ENCODE assay signal across 9 cellular contexts in genomic region chr7:23246540-23246939, GRCh38. TPM values are rescaled to one million over a fixed set of nuclear protein-coding genes. Genes with fewer than 3 reads are reported as not detected.
DNase-seq lines count a peak whose midpoint lies in the region; ATAC-seq, FAIRE-seq and TF ChIP-seq lines count a peak whose summit lies in the region.
"Had no signal": no experiment of that assay in that cellular context is flagged by ENCODE, and none has a peak within 500 bp of the region (broad histone marks: within the 10 kb centered on the region; RNA-seq: fewer than 3 reads in every experiment).

GPNMB (plus strand) TSS chr7:23246775; CDS start chr7:23246858, 83 bp downstream.

- no peaks in the 10 kb centered on the region for H3K9me3 ChIP-seq in K562 (replicated peaks; ENCODE audit: control insufficient read depth, insufficient read depth, low read depth, low read length)

- H3K9me3 Mint-ChIP-seq in activated CD8-positive, alpha-beta T cell treated with anti-CD3 and anti-CD28 coated beads, Interleukin-2, amount 10 ng/mL, durations not matched to agents 7 days and 5 days (ENCODE audit: insufficient read depth) = no peaks in the 10 kb centered on the region

- H3K27me3 Mint-ChIP-seq in activated CD8-positive, alpha-beta T cell treated with anti-CD3 and anti-CD28 coated beads, Interleukin-2, amount 10 ng/mL, durations not matched to agents 7 days and 5 days (ENCODE audit: low read depth) = peaks cover 55% of the 10 kb centered on the region

- no peaks in the 10 kb centered on the region for H3K36me3 Mint-ChIP-seq in activated CD8-positive, alpha-beta T cell treated with anti-CD3 and anti-CD28 coated beads, Interleukin-2, amount 10 ng/mL, durations not matched to agents 7 days and 5 days (ENCODE audit: low read depth)

- H3K4me1 Mint-ChIP-seq in activated CD8-positive, alpha-beta T cell treated with anti-CD3 and anti-CD28 coated beads, Interleukin-2, amount 10 ng/mL, durations not matched to agents 7 days and 5 days (ENCODE audit: low read depth) = peaks cover 3% of the 10 kb centered on the region

- TF ChIP-seq EP300 in K562 (IDR thresholded peaks at IDR 0.05; ENCODE audit: low read length) = no peak

- no TSS peak for BruUV-seq in K562 (replicated peaks; lab: Mats Ljungman, UMichigan)

- CTCF ChIA-PET in K562 (lab: Yijun Ruan, JAX; ENCODE audit: low intra/inter-chr PET ratio) = no interaction called here
- CTCF ChIA-PET in activated CD8-positive, alpha-beta T cell treated with anti-CD3 and anti-CD28 coated beads, Interleukin-2, amount 10 ng/mL, durations not matched to agents 7 days and 5 days (lab: Charles Lee) = interaction anchor here (0.8 to 1.4 kb wide), 2 partner anchors 26 to 28 kb away, joined by 3 to 4 read pairs; no protein-coding TSS in a partner anchor

- no peaks in the 10 kb centered on the region for H3K79me2 ChIP-seq in K562 (ENCODE audit: control insufficient read depth, insufficient read depth, low read length)

- POLR2A ChIA-PET in K562 (lab: Yijun Ruan, JAX) = interaction anchor here (0.6 to 1.1 kb wide), 4 partner anchors 9 to 419 kb away, joined by 3 read pairs; no protein-coding TSS in a partner anchor
- POLR2A ChIA-PET in activated CD8-positive, alpha-beta T cell treated with anti-CD3 and anti-CD28 coated beads, Interleukin-2, amount 10 ng/mL, durations not matched to agents 7 days and 5 days (lab: Charles Lee) = no interaction called here

- no peak for TF ChIP-seq RAD21 in K562 (CRISPR knock-in tag; conservative IDR thresholded peaks at IDR 0.05 in 1 of 2, IDR thresholded peaks at IDR 0.05 in 1 of 2)

- no peaks in the 10 kb centered on the region for H3K36me3 ChIP-seq in H7 (replicated peaks; ENCODE audit: control insufficient read depth, insufficient read depth, low read length)
- no peaks in the 10 kb centered on the region for H3K36me3 ChIP-seq in K562 (ENCODE audit: control insufficient read depth, insufficient read depth, low read length)

- no peak for TF ChIP-seq POLR2A in K562 (conservative IDR thresholded peaks at IDR 0.05)

- H3K27me3 ChIP-seq in H7 (ENCODE audit: control insufficient read depth, insufficient read depth, low read length) (peaks cover 2% of the 10 kb centered on the region; the same call in 1 of the 2 replicates), K562 (ENCODE audit: control insufficient read depth in 2 of 2, insufficient read depth in 2 of 2, low read length in 2 of 2) (peaks cover 0 to 10% of the 10 kb centered on the region in 2 experiments; a peak in 4 of 5 replicates)

- no peak for TF ChIP-seq CTCF in K562 (IDR thresholded peaks at IDR 0.05 in 2 of 3, conservative IDR thresholded peaks at IDR 0.05 in 1 of 3; ENCODE audit: insufficient read depth in 2 of 3, low read depth in 1 of 3, low read length in 3 of 3)

- H3K27ac ChIP-seq in K562 (ENCODE audit: extremely low read depth, low read depth, low read length) = no peak within 1 kb of the TSS
- H3K27ac ChIP-seq: VCaP had no signal

- H3K4me3 ChIP-seq in H7 (ENCODE audit: insufficient read depth, low read depth, low read length) (peak within 1 kb of the TSS; percentile 23; the same call in 1 of the 2 replicates), K562 (no peak within 1 kb of the TSS)

- WGBS in K562 (ENCODE audit: insufficient coverage, low coverage, missing lambda C conversion rate) = 46% methylated on average over 7 of the region's 7 CpGs

- no peak within 1 kb of the TSS for H3K27ac Mint-ChIP-seq in activated CD8-positive, alpha-beta T cell treated with anti-CD3 and anti-CD28 coated beads, Interleukin-2, amount 10 ng/mL, durations not matched to agents 7 days and 5 days

- peak within 1 kb of the TSS; percentile 58 for H2AFZ ChIP-seq in K562 (ENCODE audit: low read depth, low read length)

- H3K4me1 ChIP-seq in K562 (replicated peaks in 1 of 2; ENCODE audit: control insufficient read depth in 2 of 2, insufficient read depth in 2 of 2, low read length in 2 of 2) = peaks cover 2 to 10% of the 10 kb centered on the region in 2 experiments; a peak in 2 of 5 replicates

- no peaks in the 10 kb centered on the region for H3K9me1 ChIP-seq in K562 (ENCODE audit: control insufficient read depth, insufficient read depth, low read length)

- in situ Hi-C loops in K562 (cut with MboI) = no loop called here

- FAIRE-seq in K562 (lab: Jason Lieb, UNC) = no peak

- intact Hi-C loops in K562 (cut with micrococcal nuclease) = no loop called here

- H3K9ac ChIP-seq in K562 (ENCODE audit: insufficient read depth in 1 of 2, low read depth in 2 of 2, low read length in 2 of 2) = 0 out of 4 replicates have a peak within 1 kb of the TSS, but pooled peaks of 1 of the 2 experiments have one; percentile 29

- H3K4me2 ChIP-seq in K562 (ENCODE audit: insufficient read depth, low read length) = no peak within 1 kb of the TSS

- DNase-seq in H7 = no peak
- no peak for DNase-seq in K562 (ENCODE audit: extremely low read depth in 1 of 4, low spot score in 3 of 4)
- DNase-seq in iPS-NIHi11 (ENCODE audit: low spot score) = peak; percentile 21
- DNase-seq in smooth muscle cell of the brain vasculature (ENCODE audit: low read depth, low spot score) = peak; percentile 64
- DNase-seq in NCI-H2081 treated with DMSO at 0.1 percent for 48 hours (lab: John Stamatoyannopoulos, UW) = no peak
- no peak for DNase-seq in activated CD4-positive, alpha-beta T cell treated with anti-CD3 and anti-CD28 coated beads, Interleukin-2, amount 50 U/mL, for 4 hours
- DNase-seq in activated CD8-positive, alpha-beta T cell treated with anti-CD3 and anti-CD28 coated beads, Interleukin-2, amount 10 ng/mL, durations not matched to agents 7 days and 5 days = no peak

- H3K4me3 Mint-ChIP-seq in activated CD8-positive, alpha-beta T cell treated with anti-CD3 and anti-CD28 coated beads, Interleukin-2, amount 10 ng/mL, durations not matched to agents 7 days and 5 days = no peak within 1 kb of the TSS

- no peaks in the 10 kb centered on the region for H4K20me1 ChIP-seq in K562 (replicated peaks; ENCODE audit: control insufficient read depth, insufficient read depth, low read length)

- ATAC-seq in K562 (no peak), HG02885 (IDR thresholded peaks at IDR 0.05; ENCODE audit: poor library complexity, unreplicated experiment) (no peak)
- ATAC-seq in activated CD8-positive, alpha-beta T cell treated with anti-CD3 and anti-CD28 coated beads, Interleukin-2, amount 10 ng/mL, durations not matched to agents 7 days and 5 days = no peak

TF ChIP-seq in K562, 482 proteins besides CTCF, POLR2A, EP300 and RAD21:
- TF ChIP-seq ZNF785 (CRISPR knock-in tag; IDR thresholded peaks at IDR 0.05) = no peak
- no peak for TF ChIP-seq EHMT2 (IDR thresholded peaks at IDR 0.05)
- no peak for TF ChIP-seq EZH2 (IDR thresholded peaks at IDR 0.05; ENCODE audit: borderline replicate concordance, low read depth, low read length)

RNA-seq across cellular contexts. Expression of gene GPNMB, which starts in this region (rescaled TPM):
- 0.70 and 1.2 TPM in 2 replicates for total RNA-seq in H7 (2014; rRNA removed; shearing (Covaris generic))
- total RNA-seq in K562 (2011; cell fraction: chromatin; rRNA removed; ENCODE audit: low replicate concordance) = not detected in 2 replicates
- not detected in 2 replicates for total RNA-seq in K562 (2011; cell fraction: nucleolus; rRNA removed)
- total RNA-seq in K562 (2011; cell fraction: nucleoplasm; rRNA removed) = 0.51 TPM in 1 of 2 replicates, not detected in the other
- 0.24 and 0.64 TPM in 2 replicates for total RNA-seq in K562 (2014; rRNA removed)
- 0.15 and 0.26 TPM in 2 replicates for total RNA-seq in K562 (2014; rRNA removed; fragmentation: Illumina TruSeq; extraction: Trizol)
- 0.18 and 0.41 TPM in 2 replicates for total RNA-seq in K562 (2015; rRNA removed; fragmentation: Illumina TruSeq; extraction: Trizol)
- total RNA-seq in K562 (2021) = 0.20 and 0.54 TPM in 2 replicates
- 0.03 and 0.35 TPM in 2 replicates for polyA plus RNA-seq in K562 (2011; rRNA removed)
- 0.03 and 0.07 TPM in 2 replicates for polyA plus RNA-seq in K562 (2011; cell fraction: cytosol; rRNA removed)
- polyA plus RNA-seq in K562 (2011; cell fraction: nucleus; rRNA removed) = 0.10 and 0.23 TPM in 2 replicates
- polyA plus RNA-seq in K562 (2012) = 0.18 and 0.22 TPM in 2 replicates
- polyA plus RNA-seq in K562 (2014; fragmentation: Illumina TruSeq; extraction: Trizol) = 0.33 and 0.80 TPM in 2 replicates
- under 1 TPM; 0.31 to 0.67 TPM for polyA plus RNA-seq in K562 (2014; fragmentation: Nextera tagmentation; extraction: Ambion mirVana)
- polyA plus RNA-seq in K562 (2014; rRNA removed) = 0.11 and 0.72 TPM in 2 replicates
- not detected in 2 replicates for polyA minus RNA-seq in K562 (2011; rRNA and poly(A)+ RNA removed)
- polyA minus RNA-seq in K562 (2011; cell fraction: cytosol; rRNA and poly(A)+ RNA removed) = not detected in 2 replicates
- polyA minus RNA-seq in K562 (2011; cell fraction: nucleus; rRNA and poly(A)+ RNA removed) = 0.40 TPM in 1 of 2 replicates, not detected in the other
- total RNA-seq in activated CD8-positive, alpha-beta T cell treated with anti-CD3 and anti-CD28 coated beads, Interleukin-2, amount 10 ng/mL, durations not matched to agents 7 days and 5 days = under 1 TPM; 0.21 to 0.29 TPM

Comparison
In these comparisons a context has a peak if more than half of its experiments do, and no peak if none do; other contexts are left out.
1. DNase-seq: peak in iPS-NIHi11 (single experiment) and smooth muscle cell of the brain vasculature (single experiment); none in H7 (single experiment), K562 (0 of 4), NCI-H2081 treated with DMSO at 0.1 percent for 48 hours (single experiment), activated CD4-positive, alpha-beta T cell treated with anti-CD3 and anti-CD28 coated beads, Interleukin-2, amount 50 U/mL, for 4 hours (0 of 2) and activated CD8-positive, alpha-beta T cell treated with anti-CD3 and anti-CD28 coated beads, Interleukin-2, amount 10 ng/mL, durations not matched to agents 7 days and 5 days (single experiment).